ENCODE assay signal across 8 cellular contexts in the genomic region with DNA sequence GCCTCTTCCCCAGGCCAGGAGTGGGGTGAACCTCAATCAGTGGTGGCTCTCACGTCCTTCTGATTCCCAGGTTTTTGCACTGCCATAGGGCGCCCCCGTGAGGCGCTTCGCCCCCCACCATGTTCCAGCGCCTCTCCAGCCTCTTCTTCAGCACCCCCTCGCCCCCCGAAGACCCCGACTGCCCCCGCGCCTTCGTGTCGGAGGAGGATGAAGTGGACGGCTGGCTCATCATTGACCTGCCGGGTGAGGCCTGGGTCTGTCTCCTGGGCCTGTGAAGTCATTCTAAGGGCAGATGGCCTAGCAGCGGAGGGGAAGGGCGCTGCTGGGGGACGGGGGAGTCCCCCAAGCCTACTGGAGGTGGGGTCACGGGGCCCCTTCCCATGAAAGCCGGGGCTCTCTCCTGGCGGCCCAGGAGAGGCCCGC. TPM values are rescaled to one million over a fixed set of nuclear protein-coding genes. Genes with fewer than 3 reads are reported as not detected.
DNase-seq lines count a peak whose midpoint lies in the region; ATAC-seq and TF ChIP-seq lines count a peak whose summit lies in the region.

No MANE protein-coding gene starts in this region.

- CTCF ChIA-PET in SK-N-SH (lab: Yijun Ruan, JAX), result interaction anchor here (0.7 to 1.9 kb wide), 13 partner anchors 10 to 396 kb away, joined by 3 to 13 read pairs (median 3); a partner anchor contains a TSS

- TF ChIP-seq RAD21 in SK-N-SH (IDR thresholded peaks at IDR 0.05; ENCODE audit: low read length), result peak; percentile 71

- peaks cover 4 to 16% of the 10 kb centered on the region in 2 experiments for H3K36me3 ChIP-seq in SK-N-SH (replicated peaks in 1 of 2; ENCODE audit: control insufficient read depth in 1 of 2, insufficient read depth in 2 of 2, low read length in 1 of 2)
- no peaks in the 10 kb centered on the region for H3K36me3 ChIP-seq in hepatocyte (replicated peaks; ENCODE audit: insufficient read depth, low read depth)

- H3F3A ChIP-seq in SK-N-SH (replicated peaks; ENCODE audit: insufficient read depth), result peaks cover 25% of the 10 kb centered on the region

- 10% methylated on average over 8 of the region's 22 CpGs for WGBS in SK-N-SH (ENCODE audit: low lambda C conversion rate)
- WGBS in hepatocyte (ENCODE audit: low lambda C conversion rate, missing lambda C conversion rate), result 18% methylated on average over 7 of the region's 22 CpGs

- H3K4me1 ChIP-seq in SK-N-SH (ENCODE audit: control insufficient read depth in 1 of 2, insufficient read depth in 2 of 2, low read depth in 1 of 2, low read length in 1 of 2) (peaks cover 17 to 33% of the 10 kb centered on the region in 2 experiments), hepatocyte (ENCODE audit: insufficient read depth) (peaks cover 17% of the 10 kb centered on the region)

- H3K27me3 ChIP-seq in HL-60 (ENCODE audit: insufficient read depth, poor library complexity, severe bottlenecking), result no peaks in the 10 kb centered on the region
- H3K27me3 ChIP-seq in SK-N-SH (ENCODE audit: insufficient read depth), result no peaks in the 10 kb centered on the region
- no peaks in the 10 kb centered on the region for H3K27me3 ChIP-seq in hepatocyte

- POLR2A ChIA-PET in SK-N-SH (lab: Yijun Ruan, JAX), result interaction anchor here (2.3 kb wide), 1 partner anchor 150 kb away, joined by 9 read pairs; a partner anchor contains a TSS

- H3K4me2 ChIP-seq in SK-N-SH, result peak overlapping the region; percentile 80
- peak overlapping the region; percentile 92 for H3K4me2 ChIP-seq in hepatocyte

- no peaks in the 10 kb centered on the region for H3K9me2 ChIP-seq in SK-N-SH
- no peaks in the 10 kb centered on the region for H3K9me2 ChIP-seq in hepatocyte (replicated peaks; ENCODE audit: insufficient read depth)

- H3K79me2 ChIP-seq in SK-N-SH (ENCODE audit: insufficient read depth), result no peaks in the 10 kb centered on the region
- H3K79me2 ChIP-seq in hepatocyte, result no peaks in the 10 kb centered on the region

- H3K4me3 ChIP-seq in HL-60 (replicated peaks; ENCODE audit: insufficient read depth, low read length) (peak overlapping the region; percentile 82), SK-N-SH (ENCODE audit: low read depth in 2 of 2, low read length in 1 of 2) (peak overlapping the region; percentile 59 to 61; a peak in 3 of 4 replicates), hepatocyte (peak overlapping the region; percentile 87), retinal pigment epithelial cell (ENCODE audit: low read length) (peak overlapping the region; percentile 60)

- TF ChIP-seq EP300 in SK-N-SH (IDR thresholded peaks at IDR 0.05; ENCODE audit: borderline replicate concordance in 1 of 2, low read depth in 1 of 2, low read length in 1 of 2), result no peak

- H4K20me1 ChIP-seq in SK-N-SH (ENCODE audit: insufficient read depth) (peaks cover 25% of the 10 kb centered on the region), hepatocyte (ENCODE audit: insufficient read depth, poor library complexity, severe bottlenecking) (peaks cover 8% of the 10 kb centered on the region)

- ATAC-seq in activated CD4-positive, CD25-positive, alpha-beta regulatory T cell treated with anti-CD3 and anti-CD28 coated beads, Interleukin-2, amount 50 U/mL, for 24 hours, result no peak
- ATAC-seq in HG03196 (IDR thresholded peaks at IDR 0.05; ENCODE audit: unreplicated experiment), result no peak

- H3K9me3 ChIP-seq in SK-N-SH (no peaks in the 10 kb centered on the region), hepatocyte (ENCODE audit: low read depth) (no peaks in the 10 kb centered on the region)

- H2AFZ ChIP-seq in SK-N-SH (ENCODE audit: low read depth), result peak overlapping the region; percentile 67
- H2AFZ ChIP-seq in hepatocyte, result peak overlapping the region; percentile 67

- TF ChIP-seq CTCF in HL-60 (IDR thresholded peaks at IDR 0.05; ENCODE audit: insufficient read depth, low read length), result peak; percentile 24
- TF ChIP-seq CTCF in SK-N-SH (IDR thresholded peaks at IDR 0.05), result peak; percentile 61
- peak; percentile 56 for TF ChIP-seq CTCF in hepatocyte (IDR thresholded peaks at IDR 0.05; ENCODE audit: poor library complexity)
- TF ChIP-seq CTCF in retinal pigment epithelial cell (conservative IDR thresholded peaks at IDR 0.05; ENCODE audit: low read depth, low read length), result peak; percentile 56

- no peak overlapping the region for H3K27ac ChIP-seq in HL-60 (replicated peaks)
- H3K27ac ChIP-seq in SK-N-SH (ENCODE audit: low read depth in 2 of 2, low read length in 1 of 2), result peak overlapping the region in 1 of 2 experiments; percentile 84; a peak in 2 of 4 replicates
- peak overlapping the region; percentile 86 for H3K27ac ChIP-seq in hepatocyte

- peak overlapping the region; percentile 72; the same call in 1 of the 2 replicates for H3K9ac ChIP-seq in SK-N-SH

- peak; percentile 15 to 42 (median 36) for DNase-seq in activated CD4-positive, CD25-positive, alpha-beta regulatory T cell (lab: John Stamatoyannopoulos, UW)
- DNase-seq in HL-60 (ENCODE audit: low read depth in 1 of 2, low spot score in 1 of 2), result peak in 1 of 2 experiments; percentile 58
- peak; percentile 76 for DNase-seq in SK-N-SH
- peak in 42 of 56 donors; percentile 2 to 72 (median 36) for DNase-seq in amygdala (lab: John Stamatoyannopoulos, UW)
- peak; percentile 63 for DNase-seq in hepatocyte (ENCODE audit: low spot score)
- DNase-seq in retinal pigment epithelial cell (ENCODE audit: low read depth), result no peak

TF ChIP-seq in SK-N-SH, 30 proteins besides CTCF, POLR2A, EP300 and RAD21:
- TF ChIP-seq, protein P1, sequence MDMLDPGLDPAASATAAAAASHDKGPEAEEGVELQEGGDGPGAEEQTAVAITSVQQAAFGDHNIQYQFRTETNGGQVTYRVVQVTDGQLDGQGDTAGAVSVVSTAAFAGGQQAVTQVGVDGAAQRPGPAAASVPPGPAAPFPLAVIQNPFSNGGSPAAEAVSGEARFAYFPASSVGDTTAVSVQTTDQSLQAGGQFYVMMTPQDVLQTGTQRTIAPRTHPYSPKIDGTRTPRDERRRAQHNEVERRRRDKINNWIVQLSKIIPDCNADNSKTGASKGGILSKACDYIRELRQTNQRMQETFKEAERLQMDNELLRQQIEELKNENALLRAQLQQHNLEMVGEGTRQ (IDR thresholded peaks at IDR 0.05; ENCODE audit: borderline replicate concordance, low read depth, low read length), result no peak
- TF ChIP-seq SMC3 (IDR thresholded peaks at IDR 0.05; ENCODE audit: low read depth, low read length), result peak; percentile 43; the same call in 1 of the 2 replicates
- TF ChIP-seq MEF2A (IDR thresholded peaks at IDR 0.05; ENCODE audit: borderline replicate concordance, low read depth), result no peak
- TF ChIP-seq, protein P2, sequence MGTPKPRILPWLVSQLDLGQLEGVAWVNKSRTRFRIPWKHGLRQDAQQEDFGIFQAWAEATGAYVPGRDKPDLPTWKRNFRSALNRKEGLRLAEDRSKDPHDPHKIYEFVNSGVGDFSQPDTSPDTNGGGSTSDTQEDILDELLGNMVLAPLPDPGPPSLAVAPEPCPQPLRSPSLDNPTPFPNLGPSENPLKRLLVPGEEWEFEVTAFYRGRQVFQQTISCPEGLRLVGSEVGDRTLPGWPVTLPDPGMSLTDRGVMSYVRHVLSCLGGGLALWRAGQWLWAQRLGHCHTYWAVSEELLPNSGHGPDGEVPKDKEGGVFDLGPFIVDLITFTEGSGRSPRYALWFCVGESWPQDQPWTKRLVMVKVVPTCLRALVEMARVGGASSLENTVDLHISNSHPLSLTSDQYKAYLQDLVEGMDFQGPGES (IDR thresholded peaks at IDR 0.05; ENCODE audit: low read depth, low read length), result no peak
TF ChIP-seq in SK-N-SH: peak in this region for 1.

RNA-seq across cellular contexts. Expression of a gene that starts 4.5 kb away (rescaled TPM):
- polyA plus RNA-seq in SK-N-SH (2012; rRNA removed) (4.9 and 6.4 TPM in 2 replicates), hepatocyte (8.4 and 10.6 TPM in 2 replicates)
- polyA plus RNA-seq in SK-N-SH (2012; cell fraction: cytosol; rRNA removed), result 6.0 and 7.1 TPM in 2 replicates
- polyA plus RNA-seq in SK-N-SH (2012; cell fraction: nucleus; rRNA removed), result 13.3 and 21.4 TPM in 2 replicates
- 4.9 and 8.6 TPM in 2 replicates for total RNA-seq in hepatocyte

RNA-seq across cellular contexts. Expression of a gene that starts 31.7 kb away (rescaled TPM):
- 40.3 and 49.3 TPM in 2 replicates for polyA plus RNA-seq in SK-N-SH (2012; rRNA removed)
- 38.3 and 46.8 TPM in 2 replicates for polyA plus RNA-seq in SK-N-SH (2012; cell fraction: cytosol; rRNA removed)
- polyA plus RNA-seq in SK-N-SH (2012; cell fraction: nucleus; rRNA removed), result 16.2 and 29.8 TPM in 2 replicates
- 19.3 and 26.1 TPM in 2 replicates for total RNA-seq in hepatocyte
- polyA plus RNA-seq in hepatocyte, result 31.5 and 32.7 TPM in 2 replicates
